In genomic region chr16:88403794-88404581, GRCh38 we compare ENCODE assay signal across 1 cellular context.
TF ChIP-seq lines count a peak whose summit lies in the region.

No MANE protein-coding gene starts in this region.

TF ChIP-seq in H1, 55 proteins besides CTCF, POLR2A, EP300 and RAD21:
- no peak for TF ChIP-seq HDAC6 (IDR thresholded peaks at IDR 0.05; ENCODE audit: low read depth, low read length)
- TF ChIP-seq TAF7 (optimal IDR thresholded peaks at IDR 0.05; ENCODE audit: borderline replicate concordance, low read depth, low read length), result no peak
- no peak for TF ChIP-seq CBX5 (IDR thresholded peaks at IDR 0.05; ENCODE audit: low read depth, low read length)
- TF ChIP-seq RXRA (IDR thresholded peaks at IDR 0.05; ENCODE audit: insufficient read depth, low read depth, low read length), result no peak
- TF ChIP-seq KDM5A (IDR thresholded peaks at IDR 0.05; ENCODE audit: low read length), result no peak
- TF ChIP-seq SP4 (IDR thresholded peaks at IDR 0.05; ENCODE audit: low read length), result no peak
- TF ChIP-seq FOSL1 (IDR thresholded peaks at IDR 0.05; ENCODE audit: insufficient read depth, low read depth, low read length), result no peak
- TF ChIP-seq CHD2 (IDR thresholded peaks at IDR 0.05; ENCODE audit: low read length), result no peak
- no peak for TF ChIP-seq CHD1 (IDR thresholded peaks at IDR 0.05; ENCODE audit: low read depth, low read length)
- no peak for TF ChIP-seq BACH1 (IDR thresholded peaks at IDR 0.05; ENCODE audit: low read length)
- no peak for TF ChIP-seq SUZ12 (IDR thresholded peaks at IDR 0.05; ENCODE audit: low read length)
- no peak for TF ChIP-seq PHF8 (conservative IDR thresholded peaks at IDR 0.05; ENCODE audit: low read depth, low read length)
